ENCODE assay signal across 15 cellular contexts in the genomic region with DNA sequence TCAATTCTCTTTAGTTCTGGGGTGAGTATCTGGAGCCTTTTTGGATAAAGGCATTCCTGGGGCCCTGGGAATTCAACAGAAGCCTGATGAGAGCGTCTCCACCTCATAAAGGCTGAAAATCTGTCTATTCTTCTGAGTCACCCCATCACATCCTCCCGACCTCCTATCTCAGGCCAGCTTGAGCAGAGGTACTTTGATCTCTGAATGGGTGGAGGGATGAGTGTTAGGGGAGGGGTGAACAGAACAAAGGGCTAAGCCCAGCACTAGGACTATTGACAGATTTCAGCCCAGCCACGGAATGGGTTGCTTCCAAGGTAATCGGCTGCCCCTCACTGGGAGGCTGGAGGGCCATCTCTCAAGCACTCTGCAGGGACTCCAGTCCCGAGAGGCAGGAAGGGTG. TPM values are rescaled to one million over a fixed set of nuclear protein-coding genes. Genes with fewer than 3 reads are reported as not detected.
DNase-seq lines count a peak whose midpoint lies in the region; ATAC-seq and TF ChIP-seq lines count a peak whose summit lies in the region.
"Had no signal": no experiment of that assay in that cellular context is flagged by ENCODE, and none has a peak within 500 bp of the region (broad histone marks: within the 10 kb centered on the region; RNA-seq: fewer than 3 reads in every experiment).

No MANE protein-coding gene starts in this region.

- ATAC-seq in GM21423 (IDR thresholded peaks at IDR 0.05; ENCODE audit: unreplicated experiment) (no peak), HG03378 (IDR thresholded peaks at IDR 0.05; ENCODE audit: unreplicated experiment) (no peak)
- ATAC-seq: natural killer cell, T-cell had no signal

- H3K27ac Mint-ChIP-seq in brain, result peak overlapping the region in 3 of 5 experiments; percentile 19 to 48 (median 20)
- peak overlapping the region; percentile 44 for H3K27ac Mint-ChIP-seq in neural crest cell (ENCODE audit: unreplicated experiment)
- H3K27ac Mint-ChIP-seq: activated naive CD4-positive, alpha-beta T cell treated with anti-CD3 and anti-CD28 coated beads for 36 hours; natural killer cell; T-cell had no signal

- in situ Hi-C loops in GM13976 (cut with MboI; ENCODE audit: low sequenced_read_pairs, unreplicated experiment), result no loop called here

- H3K9me3 Mint-ChIP-seq in brain, result no peaks in the 10 kb centered on the region
- no peaks in the 10 kb centered on the region for H3K9me3 Mint-ChIP-seq in neural crest cell
- H3K9me3 Mint-ChIP-seq: activated naive CD4-positive, alpha-beta T cell treated with anti-CD3 and anti-CD28 coated beads for 36 hours; natural killer cell; T-cell had no signal

- peak; percentile 53 for DNase-seq in EH (ENCODE audit: low read depth)
- peak; percentile 10 for DNase-seq in Jurkat, Clone E6-1 (ENCODE audit: low read depth, low spot score)
- DNase-seq in neural crest cell (ENCODE audit: low read depth, low spot score), result no peak
- no peak for DNase-seq in GM13976 (ENCODE audit: low spot score)
- no peak for DNase-seq in NCI-H128 (lab: John Stamatoyannopoulos, UW; ENCODE audit: unreplicated experiment)
- DNase-seq: activated CD4-positive, alpha-beta T cell treated with anti-CD3 and anti-CD28 coated beads, Interleukin-2, amount 50 U/mL, for 48 hours; activated naive CD4-positive, alpha-beta T cell treated with anti-CD3 and anti-CD28 coated beads for 36 hours; natural killer cell; NCI-H2029; T-cell had no signal

- H3K4me3 ChIP-seq in Jurkat, Clone E6-1 (ENCODE audit: low read length), result no peak overlapping the region

- H3K4me3 Mint-ChIP-seq in brain (no peak overlapping the region), neural crest cell (no peak overlapping the region)
- H3K4me3 Mint-ChIP-seq: activated naive CD4-positive, alpha-beta T cell treated with anti-CD3 and anti-CD28 coated beads for 36 hours; natural killer cell; T-cell had no signal

- H3K27me3 Mint-ChIP-seq in brain (peaks cover 24% of the 10 kb centered on the region), neural crest cell (ENCODE audit: low read depth) (no peaks in the 10 kb centered on the region)

- H3K4me1 Mint-ChIP-seq in brain (peaks cover 28% of the 10 kb centered on the region), neural crest cell (peaks cover 27% of the 10 kb centered on the region)
- H3K4me1 Mint-ChIP-seq: natural killer cell, T-cell had no signal

- TF ChIP-seq CTCF in brain (conservative IDR thresholded peaks at IDR 0.05) (no peak), neural crest cell (conservative IDR thresholded peaks at IDR 0.05) (no peak), GM13976 (IDR thresholded peaks at IDR 0.05; ENCODE audit: borderline replicate concordance, control extremely low read depth, extremely low read depth, insufficient read depth, missing control alignments) (no peak)

- H3K36me3 Mint-ChIP-seq in brain (no peaks in the 10 kb centered on the region), neural crest cell (ENCODE audit: low read depth) (no peaks in the 10 kb centered on the region)
- H3K36me3 Mint-ChIP-seq: natural killer cell, T-cell had no signal

RNA-seq across cellular contexts. Expression of a gene that starts 2.5 kb away (rescaled TPM):
- polyA plus RNA-seq in Jurkat, Clone E6-1 (2012; ENCODE audit: insufficient read depth, insufficient read length), result not detected
- not detected for polyA plus RNA-seq in brain (ENCODE audit: insufficient read depth, low read depth, low replicate concordance)
- total RNA-seq in neural crest cell, result not detected in 2 replicates
- total RNA-seq: activated naive CD4-positive, alpha-beta T cell treated with anti-CD3 and anti-CD28 coated beads for 36 hours; chondrocyte; natural killer cell; T-cell had no signal
- polyA plus RNA-seq: keratinocyte had no signal

RNA-seq across cellular contexts. Expression of a gene that starts 8.4 kb away (rescaled TPM):
- polyA plus RNA-seq in Jurkat, Clone E6-1 (2012; ENCODE audit: insufficient read depth, insufficient read length), result not detected
- 47.9 TPM for polyA plus RNA-seq in brain (ENCODE audit: insufficient read depth, low read depth, low replicate concordance)
- total RNA-seq in neural crest cell, result not detected in 2 replicates
- total RNA-seq: chondrocyte had no signal

RNA-seq across cellular contexts. Expression of a gene that starts 50.6 kb away (rescaled TPM):
- polyA plus RNA-seq in Jurkat, Clone E6-1 (2012; ENCODE audit: insufficient read depth, insufficient read length), result 4.9 TPM
- 32.5 TPM for polyA plus RNA-seq in brain (ENCODE audit: insufficient read depth, low read depth, low replicate concordance)
- total RNA-seq in neural crest cell, result 1.9 and 2.0 TPM in 2 replicates
- total RNA-seq: activated naive CD4-positive, alpha-beta T cell treated with anti-CD3 and anti-CD28 coated beads for 36 hours; natural killer cell; T-cell had no signal

RNA-seq across cellular contexts. Expression of a gene that starts 51.4 kb away (rescaled TPM):
- polyA plus RNA-seq in Jurkat, Clone E6-1 (2012; ENCODE audit: insufficient read depth, insufficient read length), result not detected
- polyA plus RNA-seq in brain (ENCODE audit: insufficient read depth, low read depth, low replicate concordance), result 0.49 TPM
- not detected in 2 replicates for total RNA-seq in neural crest cell
- total RNA-seq: chondrocyte had no signal
- polyA plus RNA-seq: keratinocyte had no signal

Comparison
In these comparisons a context has a peak if more than half of its experiments do, and no peak if none do; other contexts are left out.
1. DNase-seq: peak in EH (single experiment) and Jurkat, Clone E6-1 (single experiment); none in neural crest cell (single experiment), GM13976 (single experiment) and NCI-H128 (single experiment).